Comparison of ENCODE assay signal across 17 cellular contexts in genomic region chr2:46825958-46826897, GRCh38.
DNase-seq lines count a peak whose midpoint lies in the region; ATAC-seq and TF ChIP-seq lines count a peak whose summit lies in the region.
"Had no signal": no experiment of that assay in that cellular context is flagged by ENCODE, and none has a peak within 500 bp of the region (broad histone marks: within the 10 kb centered on the region; RNA-seq: fewer than 3 reads in every experiment).

No MANE protein-coding gene starts in this region.

- WGBS in mesenchymal stem cell: 86% methylated on average over 16 of the region's 18 CpGs

- no peak overlapping the region for H4K91ac ChIP-seq in mesenchymal stem cell (ENCODE audit: low read length)

- H2AK5ac ChIP-seq in mesenchymal stem cell (ENCODE audit: low read length, severe bottlenecking): peak overlapping the region; percentile 46

- peak overlapping the region in 1 of 2 experiments; percentile 19 for H3K18ac ChIP-seq in mesenchymal stem cell (ENCODE audit: low read depth in 1 of 2, low read length in 2 of 2)

- peak; percentile 94 for DNase-seq in ELR (ENCODE audit: low read depth)
- peak; percentile 62 to 85 for DNase-seq in cardiac fibroblast (ENCODE audit: low read depth in 2 of 2)
- DNase-seq in mesenchymal stem cell: peak; percentile 38
- no peak for DNase-seq in NCI-H748 treated with DMSO at 0.1 percent for 48 hours (lab: John Stamatoyannopoulos, UW)
- DNase-seq in SW 1271 (lab: John Stamatoyannopoulos, UW): no peak
- DNase-seq in RPMI8226: no peak
- DNase-seq: activated CD4-positive, alpha-beta T cell treated with anti-CD3 and anti-CD28 coated beads, Interleukin-2, amount 10 ng/mL, durations not matched to agents 7 days and 5 days; activated naive CD8-positive, alpha-beta T cell treated with anti-CD3 and anti-CD28 coated beads, Interleukin-2, amount 10 ng/mL, durations not matched to agents 7 days and 5 days; activated T-cell treated with anti-CD3 and anti-CD28 coated beads, Interleukin-2, amount 50 U/mL, for 4 hours; AML-193; Kasumi-1; midbrain; NCI-H1694; NCI-H446; stimulated activated naive B cell treated with anti-CD40 and anti-IgM and Interleukin-4, amounts not matched to agents 10 μg/mL and 1 μg/mL and 100 μg/mL, for 72 hours had no signal

- H3K36me3 ChIP-seq in ACC112 (ENCODE audit: insufficient read depth, low read length) (peaks cover 13% of the 10 kb centered on the region; the same call in 1 of the 2 replicates), mesenchymal stem cell (ENCODE audit: control insufficient read depth in 1 of 2, insufficient read depth in 2 of 2, low read depth in 1 of 2, low read length in 2 of 2) (no peaks in the 10 kb centered on the region)

- H2AFZ ChIP-seq in ACC112 (ENCODE audit: low read length, unreplicated experiment): no peak overlapping the region
- H2AFZ ChIP-seq in mesenchymal stem cell (ENCODE audit: low read depth, low read length): no peak overlapping the region

- H2BK120ac ChIP-seq in mesenchymal stem cell (ENCODE audit: low read depth, low read length): no peak overlapping the region

- no peak overlapping the region for H3K23ac ChIP-seq in mesenchymal stem cell (ENCODE audit: low read length in 2 of 2)

- H4K8ac ChIP-seq in mesenchymal stem cell (ENCODE audit: low read length): no peak overlapping the region

- H2BK15ac ChIP-seq in mesenchymal stem cell (ENCODE audit: low read depth, poor library complexity, severe bottlenecking): peak overlapping the region; percentile 41

- H3K4me3 ChIP-seq in ACC112 (ENCODE audit: low read depth, low read length) (no peak overlapping the region), cardiac fibroblast (replicated peaks in 1 of 2; ENCODE audit: low read depth in 2 of 2, low read length in 2 of 2) (no peak overlapping the region), mesenchymal stem cell (ENCODE audit: insufficient read depth in 1 of 2, low read depth in 1 of 2, low read length in 2 of 2) (no peak overlapping the region)

- H3K4me1 ChIP-seq in ACC112 (ENCODE audit: control insufficient read depth, insufficient read depth, low read length, unreplicated experiment): peaks cover 67% of the 10 kb centered on the region
- peaks cover 27% of the 10 kb centered on the region for H3K4me1 ChIP-seq in mesenchymal stem cell (ENCODE audit: control insufficient read depth, insufficient read depth, low read depth, low read length)

- no peak overlapping the region for H2BK5ac ChIP-seq in mesenchymal stem cell (ENCODE audit: low read depth, low read length, poor library complexity, severe bottlenecking)

- TF ChIP-seq CTCF in cardiac fibroblast (IDR thresholded peaks at IDR 0.05; ENCODE audit: low read depth, low read length): no peak

- no peaks in the 10 kb centered on the region for H3K9me3 ChIP-seq in mesenchymal stem cell (ENCODE audit: control insufficient read depth, low read length)

- no peak overlapping the region for H3K14ac ChIP-seq in mesenchymal stem cell (ENCODE audit: low read length in 2 of 2)

- no peak overlapping the region for H3K4me2 ChIP-seq in mesenchymal stem cell (ENCODE audit: low read length, poor library complexity, severe bottlenecking)

- peak overlapping the region; percentile 11 to 15 for H2BK12ac ChIP-seq in mesenchymal stem cell (ENCODE audit: low read length in 2 of 2)

- peak overlapping the region; percentile 18 for H3K9ac ChIP-seq in mesenchymal stem cell (ENCODE audit: low read length)

- H3K27me3 ChIP-seq in ACC112 (ENCODE audit: insufficient read depth, low read length) (no peaks in the 10 kb centered on the region), mesenchymal stem cell (ENCODE audit: control insufficient read depth in 1 of 2, insufficient read depth in 1 of 2, low read length in 2 of 2) (no peaks in the 10 kb centered on the region)

- no peak overlapping the region for H3K4ac ChIP-seq in mesenchymal stem cell (ENCODE audit: low read depth in 1 of 2, low read length in 2 of 2)

- no peak for ATAC-seq in HG03280 (IDR thresholded peaks at IDR 0.05; ENCODE audit: unreplicated experiment)
- ATAC-seq: activated T-cell treated with anti-CD3 and anti-CD28 coated beads, Interleukin-2, amount 50 U/mL, for 4 hours had no signal

- peaks cover 25% of the 10 kb centered on the region for H3K79me2 ChIP-seq in ACC112 (ENCODE audit: control insufficient read depth, insufficient read depth, low read length, unreplicated experiment)

- H3K79me1 ChIP-seq in mesenchymal stem cell (replicated peaks; ENCODE audit: low read length, poor library complexity, severe bottlenecking): no peaks in the 10 kb centered on the region

- peak overlapping the region; percentile 98 for H3K27ac ChIP-seq in ACC112 (ENCODE audit: low read depth, low read length)
- no peak overlapping the region for H3K27ac ChIP-seq in mesenchymal stem cell (ENCODE audit: low read length, poor library complexity, severe bottlenecking)

Comparison
In these comparisons a context has a peak if more than half of its experiments do, and no peak if none do; other contexts are left out.
1. DNase-seq: peak in ELR (single experiment), cardiac fibroblast (2 of 2) and mesenchymal stem cell (single experiment); none in NCI-H748 treated with DMSO at 0.1 percent for 48 hours (single experiment), SW 1271 (0 of 2) and RPMI8226 (single experiment).